In the genomic region with DNA sequence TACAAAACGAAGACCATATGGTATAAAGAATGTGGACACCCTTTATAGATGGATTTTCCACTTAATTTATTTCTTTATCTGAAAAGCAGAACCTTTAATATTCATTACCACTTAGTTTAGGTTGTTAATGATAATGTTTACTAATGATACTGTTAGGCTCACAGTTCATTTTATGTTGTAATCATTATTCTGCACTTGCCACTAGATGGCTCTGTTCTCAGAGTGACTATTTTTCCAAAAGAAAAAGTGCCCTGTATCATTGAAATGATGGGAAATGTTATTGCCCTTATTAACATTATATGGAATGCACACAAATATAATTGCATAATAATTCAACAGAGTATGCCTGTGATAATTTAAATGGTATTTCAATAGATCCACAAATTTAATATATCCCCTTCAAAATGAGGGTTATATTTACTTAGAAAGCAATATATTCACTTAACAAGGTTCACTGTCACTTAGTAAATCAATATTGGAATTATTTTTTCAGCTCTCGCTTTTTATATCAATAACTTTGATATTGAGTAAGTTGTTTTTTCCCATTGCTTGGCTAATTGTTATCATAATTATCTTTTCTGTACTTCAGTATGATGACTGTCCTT, we compare ENCODE assay signal across 8 cellular contexts.
A peak's percentile ranks its signal among the peaks of the same experiment; 100 is the strongest.
DNase-seq lines count a peak whose midpoint lies in the region; ATAC-seq and TF ChIP-seq lines count a peak whose summit lies in the region.

No MANE protein-coding gene starts in this region.

- TF ChIP-seq CTCF in CD8-positive, alpha-beta T cell (IDR thresholded peaks at IDR 0.05) = peak; percentile 32
- peak; percentile 15 to 63 (median 62) for TF ChIP-seq CTCF in ascending aorta (IDR thresholded peaks at IDR 0.05)

- no peaks in the 10 kb centered on the region for H3K27me3 ChIP-seq in CD8-positive, alpha-beta T cell (ENCODE audit: insufficient read depth, low read length)
- H3K27me3 ChIP-seq in ascending aorta = no peaks in the 10 kb centered on the region

- no peak for DNase-seq in CD8-positive, alpha-beta T cell
- DNase-seq in ascending aorta (ENCODE audit: low spot score in 2 of 2) (no peak), midbrain (lab: John Stamatoyannopoulos, UW) (peak; percentile 7)
- DNase-seq in activated CD4-positive, alpha-beta T cell treated with anti-CD3 and anti-CD28 coated beads, Interleukin-2, amount 50 U/mL, for 48 hours = no peak
- no peak for DNase-seq in activated CD4-positive, CD25-positive, alpha-beta regulatory T cell (lab: John Stamatoyannopoulos, UW)
- DNase-seq in T-helper 2 cell treated with Interferon-gamma antibody and Interleukin-4, amounts not matched to agents 5 μg/mL and 100 μg/mL, for 36 hours (ENCODE audit: low spot score) = no peak
- DNase-seq in stimulated activated CD4-positive, alpha-beta T cell treated with anti-CD3 and anti-CD28 coated beads, Interleukin-15, amount 100 ng/mL, for 24 hours = no peak

- ATAC-seq in CD8-positive, alpha-beta T cell = no peak
- peak; percentile 60 for ATAC-seq in HG02885 (IDR thresholded peaks at IDR 0.05; ENCODE audit: poor library complexity, unreplicated experiment)

- CTCF ChIA-PET in CD8-positive, alpha-beta T cell (lab: Charles Lee) = interaction anchor here (0.6 to 1.1 kb wide), 2 partner anchors 8 to 628 kb away, joined by 3 read pairs; no protein-coding TSS in a partner anchor

- no peaks in the 10 kb centered on the region for H3K36me3 ChIP-seq in CD8-positive, alpha-beta T cell (ENCODE audit: insufficient read depth, low read length)
- no peaks in the 10 kb centered on the region for H3K36me3 ChIP-seq in ascending aorta

- no peaks in the 10 kb centered on the region for H3K9me3 Mint-ChIP-seq in CD8-positive, alpha-beta T cell
- no peaks in the 10 kb centered on the region for H3K9me3 Mint-ChIP-seq in T-helper 2 cell treated with Interferon-gamma antibody and Interleukin-4, amounts not matched to agents 5 μg/mL and 100 μg/mL, for 36 hours

- H3K27ac Mint-ChIP-seq in CD8-positive, alpha-beta T cell = no peak overlapping the region
- H3K27ac Mint-ChIP-seq in T-helper 2 cell treated with Interferon-gamma antibody and Interleukin-4, amounts not matched to agents 5 μg/mL and 100 μg/mL, for 36 hours = no peak overlapping the region

- POLR2A ChIA-PET in CD8-positive, alpha-beta T cell (lab: Charles Lee) = no interaction called here

- no peaks in the 10 kb centered on the region for H3K9me3 ChIP-seq in CD8-positive, alpha-beta T cell (ENCODE audit: low read length)
- H3K9me3 ChIP-seq in ascending aorta = no peaks in the 10 kb centered on the region

- H3K27me3 Mint-ChIP-seq in CD8-positive, alpha-beta T cell (ENCODE audit: low read depth) = no peaks in the 10 kb centered on the region
- no peaks in the 10 kb centered on the region for H3K27me3 Mint-ChIP-seq in T-helper 2 cell treated with Interferon-gamma antibody and Interleukin-4, amounts not matched to agents 5 μg/mL and 100 μg/mL, for 36 hours (ENCODE audit: low read depth)

- H3K4me1 ChIP-seq in CD8-positive, alpha-beta T cell (ENCODE audit: insufficient read depth, low read length) = no peaks in the 10 kb centered on the region
- peaks cover 0 to 19% of the 10 kb centered on the region in 2 donors for H3K4me1 ChIP-seq in ascending aorta

- intact Hi-C loops in CD8-positive, alpha-beta T cell (cut with DNase I, micrococcal nuclease) = loop anchor here in 1 of 2 experiments (10.0 kb wide), 1 partner anchor 1551 kb away; no protein-coding TSS in a partner anchor
- intact Hi-C loops in ascending aorta (cut with DNase I) = loop anchor here (5.0 kb wide), 1 partner anchor 138 kb away; no protein-coding TSS in a partner anchor

- no peak overlapping the region for H3K27ac ChIP-seq in CD8-positive, alpha-beta T cell (ENCODE audit: low read depth, low read length)
- H3K27ac ChIP-seq in ascending aorta = peak overlapping the region; percentile 8 to 29

- no peak overlapping the region for H3K4me3 ChIP-seq in CD8-positive, alpha-beta T cell (ENCODE audit: low read depth, low read length)
- no peak overlapping the region for H3K4me3 ChIP-seq in ascending aorta

- no peak overlapping the region for H3K4me3 Mint-ChIP-seq in CD8-positive, alpha-beta T cell
- H3K4me3 Mint-ChIP-seq in T-helper 2 cell treated with Interferon-gamma antibody and Interleukin-4, amounts not matched to agents 5 μg/mL and 100 μg/mL, for 36 hours = no peak overlapping the region

- H3K36me3 Mint-ChIP-seq in CD8-positive, alpha-beta T cell = no peaks in the 10 kb centered on the region
- H3K36me3 Mint-ChIP-seq in T-helper 2 cell treated with Interferon-gamma antibody and Interleukin-4, amounts not matched to agents 5 μg/mL and 100 μg/mL, for 36 hours (ENCODE audit: low read depth) = no peaks in the 10 kb centered on the region

- H3K4me1 Mint-ChIP-seq in CD8-positive, alpha-beta T cell (ENCODE audit: low read depth) = no peaks in the 10 kb centered on the region
- H3K4me1 Mint-ChIP-seq in T-helper 2 cell treated with Interferon-gamma antibody and Interleukin-4, amounts not matched to agents 5 μg/mL and 100 μg/mL, for 36 hours (ENCODE audit: low read depth) = no peaks in the 10 kb centered on the region
